ENCODE assay signal across 18 cellular contexts in the genomic region with DNA sequence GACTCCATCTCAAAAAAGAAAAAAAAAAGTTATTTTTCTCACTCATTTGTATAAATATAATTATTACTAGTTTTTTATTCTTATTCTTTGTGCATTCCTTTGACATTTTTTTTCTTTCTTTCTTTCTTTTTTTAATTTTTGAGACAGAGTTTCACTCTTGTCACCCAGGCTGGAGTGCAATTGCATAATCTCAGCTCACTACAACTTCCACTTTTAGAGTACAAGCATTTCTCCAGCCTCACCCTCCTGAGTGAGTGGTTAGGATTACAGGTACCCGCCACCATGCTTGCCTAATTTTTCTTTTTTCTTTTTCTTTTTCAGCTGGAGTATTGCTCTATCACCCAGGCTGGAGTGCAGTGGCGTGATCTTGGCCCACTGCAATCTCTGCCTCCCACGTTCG.
"Had no signal": no experiment of that assay in that cellular context is flagged by ENCODE, and none has a peak within 500 bp of the region (broad histone marks: within the 10 kb centered on the region; RNA-seq: fewer than 3 reads in every experiment).

No MANE protein-coding gene starts in this region.

- H3K36me3 ChIP-seq: esophagus muscularis mucosa, heart right ventricle, stomach had no signal

- H3K27ac Mint-ChIP-seq: activated CD4-positive, alpha-beta memory T cell treated with anti-CD3 and anti-CD28 coated beads, Interleukin-2, amount 10 ng/mL, durations not matched to agents 7 days and 5 days; activated naive CD4-positive, alpha-beta T cell treated with anti-CD3 and anti-CD28 coated beads for 36 hours; activated T-helper 17 cell treated with anti-CD3 and anti-CD28 coated beads, Interleukin-2, amount 50 U/mL, for 72 hours; natural killer cell had no signal

- H3K4me3 Mint-ChIP-seq: activated CD4-positive, alpha-beta memory T cell treated with anti-CD3 and anti-CD28 coated beads, Interleukin-2, amount 10 ng/mL, durations not matched to agents 7 days and 5 days; activated naive CD4-positive, alpha-beta T cell treated with anti-CD3 and anti-CD28 coated beads for 36 hours; activated T-helper 17 cell treated with anti-CD3 and anti-CD28 coated beads, Interleukin-2, amount 50 U/mL, for 72 hours; natural killer cell had no signal

- H3K4me3 ChIP-seq: body of pancreas, esophagus muscularis mucosa, heart right ventricle, smooth muscle cell, stomach had no signal

- H3K36me3 Mint-ChIP-seq: natural killer cell had no signal

- H3K4me1 ChIP-seq: body of pancreas, esophagus muscularis mucosa, stomach had no signal

- H3K27ac ChIP-seq: body of pancreas, esophagus muscularis mucosa, heart right ventricle, stomach had no signal

- H3K27me3 Mint-ChIP-seq: activated CD4-positive, alpha-beta memory T cell treated with anti-CD3 and anti-CD28 coated beads, Interleukin-2, amount 10 ng/mL, durations not matched to agents 7 days and 5 days had no signal

- H3K9me3 ChIP-seq: body of pancreas, esophagus muscularis mucosa, heart right ventricle, stomach had no signal

- H3K4me1 Mint-ChIP-seq: activated CD4-positive, alpha-beta memory T cell treated with anti-CD3 and anti-CD28 coated beads, Interleukin-2, amount 10 ng/mL, durations not matched to agents 7 days and 5 days; activated T-helper 17 cell treated with anti-CD3 and anti-CD28 coated beads, Interleukin-2, amount 50 U/mL, for 72 hours; natural killer cell had no signal

- H3K27me3 ChIP-seq: body of pancreas, esophagus muscularis mucosa, heart right ventricle, stomach had no signal

- H3K9me3 Mint-ChIP-seq: activated CD4-positive, alpha-beta memory T cell treated with anti-CD3 and anti-CD28 coated beads, Interleukin-2, amount 10 ng/mL, durations not matched to agents 7 days and 5 days; activated naive CD4-positive, alpha-beta T cell treated with anti-CD3 and anti-CD28 coated beads for 36 hours; natural killer cell had no signal

- DNase-seq: activated CD4-positive, alpha-beta memory T cell treated with anti-CD3 and anti-CD28 coated beads, Interleukin-2, amount 10 ng/mL, durations not matched to agents 7 days and 5 days; activated CD4-positive, alpha-beta T cell treated with anti-CD3 and anti-CD28 coated beads for 48 hours; activated CD4-positive, CD25-positive, alpha-beta regulatory T cell; activated naive CD4-positive, alpha-beta T cell treated with anti-CD3 and anti-CD28 coated beads for 36 hours; activated T-cell treated with anti-CD3 and anti-CD28 coated beads, Interleukin-2, amount 50 U/mL, for 1 hour; body of pancreas; dermis blood vessel endothelial cell; effector memory CD4-positive, alpha-beta T cell; heart right ventricle; mesendoderm; natural killer cell; nucleus accumbens; stimulated activated CD4-positive, alpha-beta T cell treated with anti-CD3 and anti-CD28 coated beads, Interleukin-4, amount 100 ng/mL, for 1 hour; stomach; trophoblast cell had no signal

- H3K4me2 ChIP-seq: smooth muscle cell had no signal
